Comparison of ENCODE assay signal across 1 cellular context in the genomic region with DNA sequence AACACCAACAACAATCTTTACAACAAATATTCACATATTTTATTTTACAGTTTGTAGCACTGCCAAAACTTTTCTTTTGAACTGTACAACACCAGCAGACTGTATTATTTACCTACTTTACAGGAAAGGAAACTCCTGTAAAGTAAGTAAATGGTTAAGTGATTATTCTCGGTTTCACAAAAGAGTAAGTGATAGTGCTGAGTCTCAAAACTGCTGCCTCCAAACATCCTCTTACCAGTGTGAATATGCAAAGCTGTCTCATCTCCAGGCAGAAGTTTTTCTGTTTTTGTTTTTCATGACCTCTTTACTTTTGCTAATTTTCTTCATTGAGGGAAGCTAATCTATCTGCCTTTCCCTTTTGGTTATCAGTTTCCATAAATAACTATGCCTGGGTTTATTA.
TF ChIP-seq lines count a peak whose summit lies in the region.

No MANE protein-coding gene starts in this region.

TF ChIP-seq in SK-N-SH treated with all-trans-retinoic acid at 6 μM for 48 hours, 23 proteins besides CTCF, POLR2A, EP300 and RAD21 (continued from another document):
- TF ChIP-seq, protein P1, sequence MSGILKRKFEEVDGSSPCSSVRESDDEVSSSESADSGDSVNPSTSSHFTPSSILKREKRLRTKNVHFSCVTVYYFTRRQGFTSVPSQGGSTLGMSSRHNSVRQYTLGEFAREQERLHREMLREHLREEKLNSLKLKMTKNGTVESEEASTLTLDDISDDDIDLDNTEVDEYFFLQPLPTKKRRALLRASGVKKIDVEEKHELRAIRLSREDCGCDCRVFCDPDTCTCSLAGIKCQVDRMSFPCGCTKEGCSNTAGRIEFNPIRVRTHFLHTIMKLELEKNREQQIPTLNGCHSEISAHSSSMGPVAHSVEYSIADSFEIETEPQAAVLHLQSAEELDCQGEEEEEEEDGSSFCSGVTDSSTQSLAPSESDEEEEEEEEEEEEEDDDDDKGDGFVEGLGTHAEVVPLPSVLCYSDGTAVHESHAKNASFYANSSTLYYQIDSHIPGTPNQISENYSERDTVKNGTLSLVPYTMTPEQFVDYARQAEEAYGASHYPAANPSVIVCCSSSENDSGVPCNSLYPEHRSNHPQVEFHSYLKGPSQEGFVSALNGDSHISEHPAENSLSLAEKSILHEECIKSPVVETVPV (CRISPR knock-in tag; IDR thresholded peaks at IDR 0.05), result no peak
